In genomic region chr21:18801468-18801867, GRCh38 we compare ENCODE assay signal across 12 cellular contexts.
DNase-seq lines count a peak whose midpoint lies in the region; ATAC-seq and TF ChIP-seq lines count a peak whose summit lies in the region.
"Had no signal": no experiment of that assay in that cellular context is flagged by ENCODE, and none has a peak within 500 bp of the region (broad histone marks: within the 10 kb centered on the region; RNA-seq: fewer than 3 reads in every experiment).

No MANE protein-coding gene starts in this region.

- H3K9me2 ChIP-seq in hepatocyte (replicated peaks; ENCODE audit: insufficient read depth): no peaks in the 10 kb centered on the region

- H3K27ac Mint-ChIP-seq in CD8-positive, alpha-beta T cell: no peak overlapping the region
- H3K27ac Mint-ChIP-seq: activated B cell treated with CpG ODN at 0.5 μM for 24 hours; activated T-helper 1 cell treated with anti-CD3 and anti-CD28 coated beads, Interleukin-12 subunit alpha, Interleukin-12 subunit beta, Interleukin-2, Interleukin-4 antibody, amounts not matched to agents 30 ng/mL and 10 ng/mL and 1 ng/mL, durations not matched to agents 14 hours and 24 hours and 36 hours; memory B cell had no signal

- H3K36me3 Mint-ChIP-seq in CD8-positive, alpha-beta T cell: no peaks in the 10 kb centered on the region
- H3K36me3 Mint-ChIP-seq: memory B cell had no signal

- H3K27ac ChIP-seq in RWPE1 (no peak overlapping the region), hepatocyte (no peak overlapping the region)
- H3K27ac ChIP-seq in CD8-positive, alpha-beta T cell (ENCODE audit: low read depth, low read length): no peak overlapping the region
- H3K27ac ChIP-seq: tibial artery had no signal

- no peaks in the 10 kb centered on the region for H3K9me3 ChIP-seq in hepatocyte (ENCODE audit: low read depth)
- no peaks in the 10 kb centered on the region for H3K9me3 ChIP-seq in CD8-positive, alpha-beta T cell (ENCODE audit: low read length)

- no peak overlapping the region for H3K4me2 ChIP-seq in hepatocyte

- ATAC-seq in GM18517 (IDR thresholded peaks at IDR 0.05; ENCODE audit: unreplicated experiment): no peak
- ATAC-seq in CD8-positive, alpha-beta T cell: no peak
- ATAC-seq in GM19324 (IDR thresholded peaks at IDR 0.05; ENCODE audit: low FRiP score, unreplicated experiment): no peak

- POLR2A ChIA-PET in RWPE1 (lab: Yijun Ruan, JAX; ENCODE audit: low non-redundant PET): no interaction called here
- POLR2A ChIA-PET in CD8-positive, alpha-beta T cell (lab: Charles Lee): no interaction called here

- no peaks in the 10 kb centered on the region for H3K27me3 ChIP-seq in hepatocyte
- H3K27me3 ChIP-seq in CD8-positive, alpha-beta T cell (ENCODE audit: insufficient read depth, low read length): no peaks in the 10 kb centered on the region
- H3K27me3 ChIP-seq: tibial artery had no signal

- H4K20me1 ChIP-seq in hepatocyte (ENCODE audit: insufficient read depth, poor library complexity, severe bottlenecking): no peaks in the 10 kb centered on the region

- in situ Hi-C loops in G401 (cut with HindIII; ENCODE audit: low sequenced_read_pairs): no loop called here

- no peaks in the 10 kb centered on the region for H3K4me1 ChIP-seq in hepatocyte (ENCODE audit: insufficient read depth)
- no peaks in the 10 kb centered on the region for H3K4me1 ChIP-seq in CD8-positive, alpha-beta T cell (ENCODE audit: insufficient read depth, low read length)
- H3K4me1 ChIP-seq: tibial artery had no signal

- H3K9me3 Mint-ChIP-seq in CD8-positive, alpha-beta T cell: peaks cover 25% of the 10 kb centered on the region

- WGBS in hepatocyte (ENCODE audit: low lambda C conversion rate, missing lambda C conversion rate): no CpG with 5 or more reads among the region's 1 CpG

- H3K36me3 ChIP-seq in hepatocyte (replicated peaks; ENCODE audit: insufficient read depth, low read depth): no peaks in the 10 kb centered on the region
- H3K36me3 ChIP-seq in CD8-positive, alpha-beta T cell (ENCODE audit: insufficient read depth, low read length): no peaks in the 10 kb centered on the region
- H3K36me3 ChIP-seq: tibial artery had no signal

- no peak overlapping the region for H3K4me3 Mint-ChIP-seq in CD8-positive, alpha-beta T cell
- H3K4me3 Mint-ChIP-seq: activated B cell treated with CpG ODN at 0.5 μM for 24 hours; activated T-helper 1 cell treated with anti-CD3 and anti-CD28 coated beads, Interleukin-12 subunit alpha, Interleukin-12 subunit beta, Interleukin-2, Interleukin-4 antibody, amounts not matched to agents 30 ng/mL and 10 ng/mL and 1 ng/mL, durations not matched to agents 14 hours and 24 hours and 36 hours; memory B cell had no signal

- no peaks in the 10 kb centered on the region for H3K4me1 Mint-ChIP-seq in CD8-positive, alpha-beta T cell (ENCODE audit: low read depth)
- H3K4me1 Mint-ChIP-seq: activated B cell treated with CpG ODN at 0.5 μM for 24 hours, memory B cell had no signal

- no peak overlapping the region for H3K4me3 ChIP-seq in hepatocyte
- H3K4me3 ChIP-seq in CD8-positive, alpha-beta T cell (ENCODE audit: low read depth, low read length): no peak overlapping the region
- H3K4me3 ChIP-seq: tibial artery had no signal

- H3K79me2 ChIP-seq in hepatocyte: no peaks in the 10 kb centered on the region

- H3K27me3 Mint-ChIP-seq in CD8-positive, alpha-beta T cell (ENCODE audit: low read depth): no peaks in the 10 kb centered on the region
- H3K27me3 Mint-ChIP-seq: activated B cell treated with CpG ODN at 0.5 μM for 24 hours, memory B cell had no signal

- DNase-seq in G401 (ENCODE audit: low spot score): peak; percentile 14
- DNase-seq in HT1080 (ENCODE audit: low read depth): peak; percentile 19
- DNase-seq in RWPE1 (ENCODE audit: low spot score): peak; percentile 5
- DNase-seq in hepatocyte (ENCODE audit: low spot score): peak; percentile 24
- DNase-seq in CD8-positive, alpha-beta T cell: no peak
- DNase-seq: activated B cell treated with CpG ODN at 0.5 μM for 24 hours, IMR-90, tibial artery had no signal

- TF ChIP-seq CTCF in RWPE1 (conservative IDR thresholded peaks at IDR 0.05; ENCODE audit: low read depth) (0 out of 2 replicates have a peak, but pooled peaks have one; percentile 12), hepatocyte (IDR thresholded peaks at IDR 0.05; ENCODE audit: poor library complexity) (peak; percentile 40)
- TF ChIP-seq CTCF in CD8-positive, alpha-beta T cell (IDR thresholded peaks at IDR 0.05): no peak

- no peak overlapping the region for H2AFZ ChIP-seq in hepatocyte

- CTCF ChIA-PET in RWPE1 (lab: Yijun Ruan, JAX): interaction anchor here (0.6 to 0.7 kb wide), 6 partner anchors 55 to 1737 kb away, joined by 3 to 7 read pairs (median 4); no protein-coding TSS in a partner anchor
- CTCF ChIA-PET in CD8-positive, alpha-beta T cell (lab: Charles Lee): no interaction called here

- intact Hi-C loops in CD8-positive, alpha-beta T cell (cut with DNase I, micrococcal nuclease): no loop called here

Comparison
In these comparisons a context has a peak if more than half of its experiments do, and no peak if none do; other contexts are left out.
1. DNase-seq: peak in G401 (single experiment), HT1080 (single experiment), RWPE1 (single experiment) and hepatocyte (single experiment); none in CD8-positive, alpha-beta T cell (0 of 7).